1 cellular context compared by ENCODE assay signal in the genomic region with DNA sequence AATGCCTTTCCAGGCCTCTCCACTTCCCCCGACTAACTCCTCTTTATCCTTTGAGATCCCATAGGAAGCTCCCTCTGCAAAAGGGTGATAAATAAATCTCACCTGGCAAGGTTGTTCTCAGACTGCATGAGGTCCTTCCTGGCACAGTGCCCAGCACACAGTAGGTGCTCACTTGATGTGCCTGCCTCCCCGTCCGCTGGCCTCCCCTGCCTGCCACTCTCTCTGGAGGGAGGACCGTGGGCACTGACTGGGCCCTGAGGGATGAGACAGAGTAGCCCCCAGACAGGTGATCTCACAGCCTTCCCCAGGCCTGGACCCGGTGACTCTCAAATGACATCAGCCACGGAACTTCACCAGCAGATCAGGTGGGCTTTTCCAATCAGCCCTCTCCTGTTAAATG.
TF ChIP-seq lines count a peak whose summit lies in the region.

No MANE protein-coding gene starts in this region.

TF ChIP-seq in HepG2, 621 proteins besides CTCF, POLR2A, EP300 and RAD21:
- TF ChIP-seq EED (CRISPR knock-in tag; IDR thresholded peaks at IDR 0.05): 0 out of 2 replicates have a peak, but pooled peaks have one; percentile 47
- no peak for TF ChIP-seq BHLHE40 (IDR thresholded peaks at IDR 0.05; ENCODE audit: low read length)
- TF ChIP-seq, protein P1, sequence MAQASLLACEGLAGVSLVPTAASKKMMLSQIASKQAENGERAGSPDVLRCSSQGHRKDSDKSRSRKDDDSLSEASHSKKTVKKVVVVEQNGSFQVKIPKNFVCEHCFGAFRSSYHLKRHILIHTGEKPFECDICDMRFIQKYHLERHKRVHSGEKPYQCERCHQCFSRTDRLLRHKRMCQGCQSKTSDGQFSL (CRISPR knock-in tag; IDR thresholded peaks at IDR 0.05): no peak
- TF ChIP-seq NR2C2 (CRISPR knock-in tag; IDR thresholded peaks at IDR 0.05; ENCODE audit: borderline replicate concordance): no peak
- TF ChIP-seq SOX5 (CRISPR knock-in tag; IDR thresholded peaks at IDR 0.05; ENCODE audit: borderline replicate concordance): no peak
- peak; percentile 89 for TF ChIP-seq ZKSCAN1 (IDR thresholded peaks at IDR 0.05; ENCODE audit: low read length)
- no peak for TF ChIP-seq IRF2 (CRISPR knock-in tag; IDR thresholded peaks at IDR 0.05)
- TF ChIP-seq, protein P2, sequence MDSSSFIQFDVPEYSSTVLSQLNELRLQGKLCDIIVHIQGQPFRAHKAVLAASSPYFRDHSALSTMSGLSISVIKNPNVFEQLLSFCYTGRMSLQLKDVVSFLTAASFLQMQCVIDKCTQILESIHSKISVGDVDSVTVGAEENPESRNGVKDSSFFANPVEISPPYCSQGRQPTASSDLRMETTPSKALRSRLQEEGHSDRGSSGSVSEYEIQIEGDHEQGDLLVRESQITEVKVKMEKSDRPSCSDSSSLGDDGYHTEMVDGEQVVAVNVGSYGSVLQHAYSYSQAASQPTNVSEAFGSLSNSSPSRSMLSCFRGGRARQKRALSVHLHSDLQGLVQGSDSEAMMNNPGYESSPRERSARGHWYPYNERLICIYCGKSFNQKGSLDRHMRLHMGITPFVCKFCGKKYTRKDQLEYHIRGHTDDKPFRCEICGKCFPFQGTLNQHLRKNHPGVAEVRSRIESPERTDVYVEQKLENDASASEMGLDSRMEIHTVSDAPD (CRISPR knock-in tag; IDR thresholded peaks at IDR 0.05): no peak
- no peak for TF ChIP-seq ZNF431 (CRISPR knock-in tag; IDR thresholded peaks at IDR 0.05; ENCODE audit: borderline replicate concordance, low read depth)
- no peak for TF ChIP-seq FOSL2 (CRISPR knock-in tag; IDR thresholded peaks at IDR 0.05)
- no peak for TF ChIP-seq CHD2 (IDR thresholded peaks at IDR 0.05; ENCODE audit: low read depth, low read length)
